ENCODE assay signal across 23 cellular contexts in genomic region chr13:46632171-46632570, GRCh38.
DNase-seq lines count a peak whose midpoint lies in the region; ATAC-seq and TF ChIP-seq lines count a peak whose summit lies in the region.
"Had no signal": no experiment of that assay in that cellular context is flagged by ENCODE, and none has a peak within 500 bp of the region (broad histone marks: within the 10 kb centered on the region; RNA-seq: fewer than 3 reads in every experiment).

No MANE protein-coding gene starts in this region.

- H4K8ac ChIP-seq in IMR-90 (ENCODE audit: low read depth in 2 of 2, low read length in 2 of 2) = peak overlapping the region in 1 of 2 experiments; percentile 52; a peak in 1 of 4 replicates

- H3K9me1 ChIP-seq in IMR-90 (ENCODE audit: insufficient read depth, low read length) = peaks cover 6% of the 10 kb centered on the region; the same call in 1 of the 2 replicates

- no TSS peak for BruUV-seq in IMR-90 (replicated peaks; lab: Mats Ljungman, UMichigan)

- ATAC-seq in IMR-90 (ENCODE audit: low read depth) = no peak
- ATAC-seq: HCT116 had no signal

- no peak overlapping the region for H3K4me3 ChIP-seq in AG10803 (ENCODE audit: low read length)
- H3K4me3 ChIP-seq in IMR-90 (ENCODE audit: insufficient read depth, low read depth, low read length) = no peak overlapping the region
- no peak overlapping the region for H3K4me3 ChIP-seq in neural progenitor cell

- no peak overlapping the region for H3K4me2 ChIP-seq in IMR-90 (ENCODE audit: low read depth, low read length)
- H3K4me2 ChIP-seq in neural progenitor cell = no peak overlapping the region

- no peak overlapping the region for H2AK9ac ChIP-seq in IMR-90 (replicated peaks; ENCODE audit: low read depth, low read length, poor library complexity)

- H3K4me1 Mint-ChIP-seq in glutamatergic neuron (ENCODE audit: low read depth, unreplicated experiment) = peaks cover 74% of the 10 kb centered on the region
- peaks cover 21% of the 10 kb centered on the region for H3K4me1 Mint-ChIP-seq in neural progenitor cell

- H3K79me1 ChIP-seq in IMR-90 (ENCODE audit: low read depth in 1 of 2, low read length in 2 of 2) = peaks cover 35 to 75% of the 10 kb centered on the region in 2 experiments

- no peak overlapping the region for H3K18ac ChIP-seq in IMR-90 (ENCODE audit: low read depth, low read length)

- H3K27me3 Mint-ChIP-seq in glutamatergic neuron (ENCODE audit: unreplicated experiment) = peaks cover 17% of the 10 kb centered on the region
- H3K27me3 Mint-ChIP-seq in neural progenitor cell (ENCODE audit: insufficient read depth, low read depth) = no peaks in the 10 kb centered on the region
- H3K27me3 Mint-ChIP-seq: CD4-positive, alpha-beta memory T cell had no signal

- CTCF ChIA-PET in IMR-90 (lab: Yijun Ruan, JAX) = no interaction called here

- no peak overlapping the region for H3K9ac ChIP-seq in IMR-90 (ENCODE audit: low read depth, low read length)
- no peak overlapping the region for H3K9ac ChIP-seq in neural progenitor cell

- DNase-seq in AG10803 (ENCODE audit: low read depth) (peak; percentile 58), EH (ENCODE audit: low read depth) (peak; percentile 30), IMR-90 (no peak), glutamatergic neuron (no peak), HuH-7 (ENCODE audit: low spot score) (no peak), neural progenitor cell (ENCODE audit: low spot score) (no peak), NCI-H1436 treated with DMSO at 0.1 percent for 48 hours (lab: John Stamatoyannopoulos, UW) (no peak)
- no peak for DNase-seq in stimulated activated naive CD4-positive, alpha-beta T cell (lab: John Stamatoyannopoulos, UW)
- DNase-seq: 8988T; ACHN; C1 segment of cervical spinal cord; CD4-positive, alpha-beta memory T cell; COR-L47; DMS79 treated with DMSO at 0.1 percent for 48 hours; Karpas-422; NCI-H1092 treated with DMSO at 0.1 percent for 48 hours; NCI-H2029; NCI-H446 treated with DMSO at 0.1 percent for 48 hours; NCI-H526; SHP77; T-helper 1 cell had no signal

- H4K5ac ChIP-seq in IMR-90 (ENCODE audit: low read depth, low read length) = no peak overlapping the region

- H2BK15ac ChIP-seq in IMR-90 (ENCODE audit: low read depth, low read length) = no peak overlapping the region; the same call in 2 of the 3 replicates

- no CpG with 5 or more reads among the region's 2 CpGs for WGBS in IMR-90 (ENCODE audit: extremely low coverage in 2 of 2, insufficient read length in 1 of 2), 2 experiments

- H3K4me3 Mint-ChIP-seq in glutamatergic neuron (ENCODE audit: unreplicated experiment) (peak overlapping the region; percentile 71), neural progenitor cell (no peak overlapping the region)
- H3K4me3 Mint-ChIP-seq: CD4-positive, alpha-beta memory T cell had no signal

- TF ChIP-seq CTCF in AG10803 (conservative IDR thresholded peaks at IDR 0.05; ENCODE audit: low read length) (no peak), IMR-90 (conservative IDR thresholded peaks at IDR 0.05; ENCODE audit: low read depth, low read length) (no peak), glutamatergic neuron (IDR thresholded peaks at IDR 0.05; ENCODE audit: partially characterized antibody, unreplicated experiment) (no peak), neural progenitor cell (IDR thresholded peaks at IDR 0.05) (no peak)

- H3K14ac ChIP-seq in IMR-90 (replicated peaks; ENCODE audit: low read depth, low read length) = no peak overlapping the region

- no peak for TF ChIP-seq RAD21 in IMR-90 (IDR thresholded peaks at IDR 0.05; ENCODE audit: low read length)

- H3K4me1 ChIP-seq in IMR-90 (ENCODE audit: control insufficient read depth, insufficient read depth, low read length) = peaks cover 10% of the 10 kb centered on the region
- peaks cover 26% of the 10 kb centered on the region for H3K4me1 ChIP-seq in neural progenitor cell

- dilution Hi-C loops in IMR-90 (cut with HindIII; ENCODE audit: low sequenced_read_pairs, unreplicated experiment) = no loop called here

- H3K36me3 Mint-ChIP-seq in glutamatergic neuron (ENCODE audit: unreplicated experiment) (peaks cover 7% of the 10 kb centered on the region), neural progenitor cell (no peaks in the 10 kb centered on the region)

- H4K20me1 ChIP-seq in IMR-90 (ENCODE audit: insufficient read depth, low read length) = peaks cover 13% of the 10 kb centered on the region; the same call in 1 of the 2 replicates
- no peaks in the 10 kb centered on the region for H4K20me1 ChIP-seq in neural progenitor cell (ENCODE audit: low read depth)

- H3K56ac ChIP-seq in IMR-90 (ENCODE audit: extremely low read depth, insufficient read depth, low read length) = no peak overlapping the region

- H3K36me3 ChIP-seq in IMR-90 (ENCODE audit: control insufficient read depth, insufficient read depth, low read length) (no peaks in the 10 kb centered on the region), neural progenitor cell (no peaks in the 10 kb centered on the region)

- intact Hi-C loops in IMR-90 (cut with micrococcal nuclease) = no loop called here

- H3F3A ChIP-seq in neural progenitor cell (ENCODE audit: low read depth) = peaks cover 22% of the 10 kb centered on the region

- H3K27ac ChIP-seq in IMR-90 (ENCODE audit: insufficient read depth, low read length) (no peak overlapping the region), neural progenitor cell (no peak overlapping the region)
- H3K27ac ChIP-seq: RWPE1 had no signal

- 0 out of 2 replicates have a peak overlapping the region, but pooled peaks have one; percentile 4 for H3K23ac ChIP-seq in IMR-90 (ENCODE audit: low read depth, low read length)

- H3K9me3 ChIP-seq in IMR-90 (ENCODE audit: control insufficient read depth, insufficient read depth, low read length) = no peaks in the 10 kb centered on the region
- H3K9me3 ChIP-seq in neural progenitor cell (ENCODE audit: low read depth) = no peaks in the 10 kb centered on the region

- H2BK20ac ChIP-seq in IMR-90 (ENCODE audit: low read depth, low read length) = no peak overlapping the region

- POLR2A ChIA-PET in IMR-90 (lab: Charles Lee; ENCODE audit: unreplicated experiment) = no interaction called here

- TF ChIP-seq POLR2A in IMR-90 (IDR thresholded peaks at IDR 0.05; ENCODE audit: low read depth, low read length) = no peak

- H3K9me3 Mint-ChIP-seq in glutamatergic neuron (ENCODE audit: unreplicated experiment) (peaks cover 22% of the 10 kb centered on the region), neural progenitor cell (no peaks in the 10 kb centered on the region)

- H2BK5ac ChIP-seq in IMR-90 (ENCODE audit: low read depth, low read length, poor library complexity, severe bottlenecking) = no peak overlapping the region

- no peaks in the 10 kb centered on the region for H3K27me3 ChIP-seq in IMR-90 (ENCODE audit: control insufficient read depth, insufficient read depth, low read length)
- no peaks in the 10 kb centered on the region for H3K27me3 ChIP-seq in neural progenitor cell

- no peak overlapping the region for H2AK5ac ChIP-seq in IMR-90 (ENCODE audit: low read depth, low read length)

- peak overlapping the region; percentile 96 for H3K27ac Mint-ChIP-seq in glutamatergic neuron (ENCODE audit: unreplicated experiment)
- no peak overlapping the region for H3K27ac Mint-ChIP-seq in neural progenitor cell
- H3K27ac Mint-ChIP-seq: CD4-positive, alpha-beta memory T cell had no signal

- H2BK120ac ChIP-seq in IMR-90 (ENCODE audit: low read depth, low read length) = no peak overlapping the region

- in situ Hi-C loops in IMR-90 (cut with MboI; ENCODE audit: low sequenced_read_pairs) = no loop called here

- no peaks in the 10 kb centered on the region for H3K79me2 ChIP-seq in neural progenitor cell (ENCODE audit: low read depth)

- no peak overlapping the region for H2AFZ ChIP-seq in IMR-90 (replicated peaks; ENCODE audit: low read length, poor library complexity)
- no peak overlapping the region for H2AFZ ChIP-seq in neural progenitor cell (replicated peaks)

- no peak overlapping the region for H4K91ac ChIP-seq in IMR-90 (ENCODE audit: insufficient read depth, low read depth, low read length)

- no peak overlapping the region for H3K4ac ChIP-seq in IMR-90 (ENCODE audit: low read depth, low read length)

TF ChIP-seq in IMR-90, 13 proteins besides CTCF, POLR2A, EP300 and RAD21:
- TF ChIP-seq RCOR1 (IDR thresholded peaks at IDR 0.05; ENCODE audit: insufficient replicate concordance, low read length) (no peak), MAFK (IDR thresholded peaks at IDR 0.05; ENCODE audit: low read depth, low read length) (no peak), NFE2L2 (IDR thresholded peaks at IDR 0.05; ENCODE audit: low read depth, low read length) (no peak), FOS (IDR thresholded peaks at IDR 0.05; ENCODE audit: low read depth, low read length) (no peak), SMC3 (IDR thresholded peaks at IDR 0.05; ENCODE audit: low read depth, low read length) (no peak)
TF ChIP-seq in IMR-90: peak in this region for 0.

Comparison
In these comparisons a context has a peak if more than half of its experiments do, and no peak if none do; other contexts are left out.
1. DNase-seq: peak in AG10803 (single experiment) and EH (single experiment); none in IMR-90 (single experiment), glutamatergic neuron (single experiment), HuH-7 (single experiment), neural progenitor cell (single experiment), stimulated activated naive CD4-positive, alpha-beta T cell (0 of 6) and NCI-H1436 treated with DMSO at 0.1 percent for 48 hours (single experiment).